1 cellular context compared by ENCODE assay signal in genomic region chr18:79603321-79604204, GRCh38.
TF ChIP-seq lines count a peak whose summit lies in the region.

No MANE protein-coding gene starts in this region.

TF ChIP-seq in GM23338, 12 proteins besides CTCF, POLR2A, EP300 and RAD21 (continued from another document):
- TF ChIP-seq ZNF462 (CRISPR knock-in tag; IDR thresholded peaks at IDR 0.05) (no peak), STAT1 (IDR thresholded peaks at IDR 0.05; ENCODE audit: unreplicated experiment) (no peak), EZH2 (IDR thresholded peaks at IDR 0.05; ENCODE audit: low read depth, unreplicated experiment) (no peak), NANOG (IDR thresholded peaks at IDR 0.05; ENCODE audit: borderline replicate concordance) (no peak), CREB1 (CRISPR knock-in tag; IDR thresholded peaks at IDR 0.05; ENCODE audit: low read depth) (no peak), POLR2AphosphoS5 (IDR thresholded peaks at IDR 0.05; ENCODE audit: low read depth) (no peak)
TF ChIP-seq in GM23338: peak in this region for 0.
